ENCODE assay signal across 20 cellular contexts in the genomic region with DNA sequence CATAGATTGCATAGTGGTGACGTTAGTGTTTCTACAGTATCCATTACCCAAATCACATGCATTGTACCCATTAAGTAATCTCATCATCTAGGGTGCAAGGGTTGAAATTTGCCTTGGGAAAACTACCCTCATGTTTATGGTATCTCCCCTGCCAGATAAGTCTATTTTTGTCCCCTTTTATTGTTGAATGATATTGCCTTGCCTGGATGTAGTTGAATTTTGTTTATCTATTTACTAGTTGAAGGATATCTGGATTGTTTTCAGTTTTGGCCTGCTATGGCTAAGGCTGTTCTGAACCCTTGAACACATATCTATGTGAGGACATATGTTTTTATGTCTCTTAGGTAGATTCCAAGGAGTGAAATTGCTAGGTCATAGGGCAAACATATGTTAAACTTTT. TPM values are rescaled to one million over a fixed set of nuclear protein-coding genes. Genes with fewer than 3 reads are reported as not detected.
DNase-seq lines count a peak whose midpoint lies in the region; ATAC-seq, FAIRE-seq and TF ChIP-seq lines count a peak whose summit lies in the region.
"Had no signal": no experiment of that assay in that cellular context is flagged by ENCODE, and none has a peak within 500 bp of the region (broad histone marks: within the 10 kb centered on the region; RNA-seq: fewer than 3 reads in every experiment).

No MANE protein-coding gene starts in this region.

- ATAC-seq in upper lobe of right lung, result no peak
- ATAC-seq: HepG2 had no signal

- 75 to 96% methylated on average over 1 of the region's 1 CpG for WGBS in sigmoid colon, 2 donors

- DNase-seq in GM12892 (ENCODE audit: insufficient read length) (no peak), OCI-LY7 (ENCODE audit: low spot score) (no peak), upper lobe of right lung (no peak), GM13977 (ENCODE audit: low spot score) (no peak), NCI-H1694 treated with DMSO at 0.1 percent for 48 hours (lab: John Stamatoyannopoulos, UW) (no peak), sigmoid colon (no peak)
- DNase-seq: ACHN; AML-193; CD4-positive, alpha-beta memory T cell; DMS79 treated with DMSO at 0.1 percent for 48 hours; GF-D8; GM23248 had no signal

- no peaks in the 10 kb centered on the region for H3K79me2 ChIP-seq in OCI-LY7 (ENCODE audit: insufficient read depth, low read depth, low read length)

- POLR2A ChIA-PET in OCI-LY7 (lab: Charles Lee), result no interaction called here

- CTCF ChIA-PET in OCI-LY7 (lab: Charles Lee; ENCODE audit: unreplicated experiment), result no interaction called here

- no peaks in the 10 kb centered on the region for H3K9me2 ChIP-seq in OCI-LY7 (ENCODE audit: insufficient read depth, low read length)

- H3K4me3 ChIP-seq in OCI-LY7 (ENCODE audit: low read depth, low read length, poor library complexity, severe bottlenecking) (no peak overlapping the region), upper lobe of right lung (no peak overlapping the region), sigmoid colon (no peak overlapping the region)
- H3K4me3 ChIP-seq: BLaER1, GM23248, HAP-1 had no signal

- H3K36me3 ChIP-seq in OCI-LY7 (ENCODE audit: insufficient read depth, low read length), result peaks cover 36% of the 10 kb centered on the region
- H3K36me3 ChIP-seq in upper lobe of right lung, result no peaks in the 10 kb centered on the region
- H3K36me3 ChIP-seq in sigmoid colon, result no peaks in the 10 kb centered on the region
- H3K36me3 ChIP-seq: BLaER1, HAP-1 had no signal

- no peaks in the 10 kb centered on the region for H3K9me3 ChIP-seq in OCI-LY7 (ENCODE audit: low read length)
- no peaks in the 10 kb centered on the region for H3K9me3 ChIP-seq in upper lobe of right lung
- no peaks in the 10 kb centered on the region for H3K9me3 ChIP-seq in sigmoid colon
- H3K9me3 ChIP-seq: BLaER1, HAP-1 had no signal

- no peaks in the 10 kb centered on the region for H4K20me1 ChIP-seq in OCI-LY7 (ENCODE audit: insufficient read depth, low read length)
- H4K20me1 ChIP-seq: BLaER1 had no signal

- H2AFZ ChIP-seq in OCI-LY7 (ENCODE audit: low read length), result no peak overlapping the region
- H2AFZ ChIP-seq: GM23248 had no signal

- no peaks in the 10 kb centered on the region for H3K27me3 Mint-ChIP-seq in dendritic cell treated with granulocyte-macrophage colony-stimulating factor and Interleukin-4, amounts not matched to agents 40 ng/mL and 50 ng/mL, for 4 days

- intact Hi-C loops in OCI-LY7 (cut with micrococcal nuclease; ENCODE audit: unreplicated experiment) (no loop called here), upper lobe of right lung (cut with DNase I) (no loop called here), sigmoid colon (cut with DNase I) (no loop called here)
- intact Hi-C loops in dendritic cell treated with granulocyte-macrophage colony-stimulating factor and Interleukin-4, amounts not matched to agents 40 ng/mL and 50 ng/mL, for 4 days (cut with micrococcal nuclease), result loop anchor here (10.0 kb wide), 1 partner anchor 91 kb away; no protein-coding TSS in a partner anchor

- peaks cover 44% of the 10 kb centered on the region for H3K36me3 Mint-ChIP-seq in dendritic cell treated with granulocyte-macrophage colony-stimulating factor and Interleukin-4, amounts not matched to agents 40 ng/mL and 50 ng/mL, for 4 days (ENCODE audit: low read depth)
- H3K36me3 Mint-ChIP-seq: CD4-positive, alpha-beta memory T cell had no signal

- peak; percentile 85 for TF ChIP-seq POLR2A in GM12892 (IDR thresholded peaks at IDR 0.05; ENCODE audit: low read depth, low read length)
- no peak for TF ChIP-seq POLR2A in sigmoid colon (IDR thresholded peaks at IDR 0.05)

- no peaks in the 10 kb centered on the region for H3K9me3 Mint-ChIP-seq in dendritic cell treated with granulocyte-macrophage colony-stimulating factor and Interleukin-4, amounts not matched to agents 40 ng/mL and 50 ng/mL, for 4 days
- H3K9me3 Mint-ChIP-seq: CD4-positive, alpha-beta memory T cell had no signal

- TF ChIP-seq CTCF in OCI-LY7 (conservative IDR thresholded peaks at IDR 0.05; ENCODE audit: low read length) (no peak), upper lobe of right lung (IDR thresholded peaks at IDR 0.05) (no peak), GM13977 (IDR thresholded peaks at IDR 0.05; ENCODE audit: extremely low read depth, insufficient read depth, missing control alignments) (no peak), sigmoid colon (IDR thresholded peaks at IDR 0.05) (no peak)

- H3K27ac ChIP-seq in OCI-LY7 (ENCODE audit: low read depth, low read length, poor library complexity, severe bottlenecking), result no peak overlapping the region
- no peak overlapping the region for H3K27ac ChIP-seq in upper lobe of right lung
- no peak overlapping the region for H3K27ac ChIP-seq in sigmoid colon
- H3K27ac ChIP-seq: BLaER1, GM23248, KMS-11 had no signal

- H3K4me1 ChIP-seq in OCI-LY7 (ENCODE audit: insufficient read depth, low read length, poor library complexity, severe bottlenecking) (no peaks in the 10 kb centered on the region), upper lobe of right lung (no peaks in the 10 kb centered on the region), sigmoid colon (no peaks in the 10 kb centered on the region)
- H3K4me1 ChIP-seq: BLaER1, HAP-1 had no signal

- no peak overlapping the region for H3K4me2 ChIP-seq in OCI-LY7 (ENCODE audit: low read length)
- H3K4me2 ChIP-seq: BLaER1, KMS-11 had no signal

- no peak for TF ChIP-seq EP300 in sigmoid colon (IDR thresholded peaks at IDR 0.05)

- TSS peak; percentile 48 for BruUV-seq in OCI-LY7 (replicated peaks; lab: Mats Ljungman, UMichigan)

- H3K4me3 Mint-ChIP-seq in dendritic cell treated with granulocyte-macrophage colony-stimulating factor and Interleukin-4, amounts not matched to agents 40 ng/mL and 50 ng/mL, for 4 days, result no peak overlapping the region
- H3K4me3 Mint-ChIP-seq: CD14-positive monocyte; CD4-positive, alpha-beta memory T cell had no signal

- H3K4me1 Mint-ChIP-seq in dendritic cell treated with granulocyte-macrophage colony-stimulating factor and Interleukin-4, amounts not matched to agents 40 ng/mL and 50 ng/mL, for 4 days (ENCODE audit: low read depth), result peaks cover 31% of the 10 kb centered on the region

- H3K27me3 ChIP-seq in upper lobe of right lung (no peaks in the 10 kb centered on the region), sigmoid colon (no peaks in the 10 kb centered on the region)
- H3K27me3 ChIP-seq: BLaER1 had no signal

- in situ Hi-C loops in GM13977 (cut with MboI; ENCODE audit: low pct_unique_long_range_greater_than_20kb, low sequenced_read_pairs, unreplicated experiment), result no loop called here

- no peak for FAIRE-seq in GM12892 (lab: Jason Lieb, UNC)
- FAIRE-seq: A204.1, HepG2 had no signal

- H3K27ac Mint-ChIP-seq in dendritic cell treated with granulocyte-macrophage colony-stimulating factor and Interleukin-4, amounts not matched to agents 40 ng/mL and 50 ng/mL, for 4 days, result peak overlapping the region; percentile 63
- H3K27ac Mint-ChIP-seq: CD14-positive monocyte; CD4-positive, alpha-beta memory T cell had no signal

RNA-seq across cellular contexts. Expression of a gene that starts 13.4 kb away (rescaled TPM):
- 896 TPM for polyA plus RNA-seq in GM12892 (2012; ENCODE audit: missing spikeins)
- total RNA-seq in OCI-LY7 (2014; rRNA removed; shearing (Covaris generic)), result 132 and 156 TPM in 2 replicates
- total RNA-seq in OCI-LY7 (2022) (98.1 and 111 TPM in 2 replicates), upper lobe of right lung (335 TPM), sigmoid colon (10 to 100 TPM; 23.5 to 44.6 (median 27.7) TPM)
- polyA plus RNA-seq in sigmoid colon, result 100 to 1,000 TPM in 2 of 3 donors, 10 to 100 TPM in 1; 25.8 to 414 (median 158) TPM
- total RNA-seq: GM23248 had no signal
- polyA plus RNA-seq: HepG2 had no signal

RNA-seq across cellular contexts. Expression of a gene that starts 46.2 kb away (rescaled TPM):
- polyA plus RNA-seq in GM12892 (2012; ENCODE audit: missing spikeins), result 116 TPM
- total RNA-seq in OCI-LY7 (2014; rRNA removed; shearing (Covaris generic)), result 1.9 and 2.2 TPM in 2 replicates
- 5.0 and 6.1 TPM in 2 replicates for total RNA-seq in OCI-LY7 (2022)
- total RNA-seq in upper lobe of right lung, result 197 TPM
- total RNA-seq in sigmoid colon, result 10 to 100 TPM in 1 of 4 donors, 1 to 10 TPM in 2, under 1 TPM in 1; 0.71 to 20.8 (median 1.6) TPM
- polyA plus RNA-seq in sigmoid colon, result 10 to 100 TPM in 1 of 3 donors, 1 to 10 TPM in 1, not detected in 1; 2.1 to 13.6 TPM
- total RNA-seq: GM23248, H4, HepG2 had no signal
- polyA plus RNA-seq: HepG2 had no signal
